26 cellular contexts compared by ENCODE assay signal in genomic region chr2:215951558-215951957, GRCh38.
"Had no signal": no experiment of that assay in that cellular context is flagged by ENCODE, and none has a peak within 500 bp of the region (broad histone marks: within the 10 kb centered on the region; RNA-seq: fewer than 3 reads in every experiment).

No MANE protein-coding gene starts in this region.

- H3K36me3 Mint-ChIP-seq: natural killer cell treated with Interleukin-12 subunit alpha and Interleukin-12 subunit beta and Interleukin-15 and Interleukin-18, amount 100 ng/mL, for 72 hours had no signal

- H3K4me1 Mint-ChIP-seq: stimulated activated naive CD8-positive, alpha-beta T cell treated with anti-CD3 and anti-CD28 coated beads, Interleukin-15, amount 100 ng/mL, for 72 hours had no signal

- H3K4me3 ChIP-seq: left ventricle myocardium inferior, lung, mucosa of descending colon, ovary, prostate gland, sigmoid colon, smooth muscle cell, thyroid gland, transverse colon, upper lobe of left lung, vagina had no signal

- H3K27ac Mint-ChIP-seq: natural killer cell treated with Interleukin-12 subunit alpha and Interleukin-12 subunit beta and Interleukin-15 and Interleukin-18, amount 100 ng/mL, for 72 hours; stimulated activated memory B cell treated with anti-CD40 and anti-IgM and Interleukin-4, amounts not matched to agents 10 μg/mL and 1 μg/mL and 100 μg/mL, for 72 hours had no signal

- H3K36me3 ChIP-seq: left ventricle myocardium inferior, ovary, prostate gland, sigmoid colon, thyroid gland, transverse colon, upper lobe of left lung, vagina had no signal

- H3K4me2 ChIP-seq: smooth muscle cell had no signal

- H3K4me1 ChIP-seq: left ventricle myocardium inferior, prostate gland, sigmoid colon, thyroid gland, transverse colon, upper lobe of left lung, vagina had no signal

- H3K9me3 ChIP-seq: left ventricle myocardium inferior, mucosa of descending colon, ovary, prostate gland, sigmoid colon, thyroid gland, transverse colon, upper lobe of left lung, vagina had no signal

- H3K27me3 Mint-ChIP-seq: naive thymus-derived CD4-positive, alpha-beta T cell; natural killer cell treated with Interleukin-12 subunit alpha and Interleukin-12 subunit beta and Interleukin-15 and Interleukin-18, amount 100 ng/mL, for 72 hours; stimulated activated memory B cell treated with anti-CD40 and anti-IgM and Interleukin-4, amounts not matched to agents 10 μg/mL and 1 μg/mL and 100 μg/mL, for 72 hours; stimulated activated naive CD8-positive, alpha-beta T cell treated with anti-CD3 and anti-CD28 coated beads, Interleukin-15, amount 100 ng/mL, for 72 hours had no signal

- H3K4me3 Mint-ChIP-seq: naive thymus-derived CD4-positive, alpha-beta T cell; natural killer cell treated with Interleukin-12 subunit alpha and Interleukin-12 subunit beta and Interleukin-15 and Interleukin-18, amount 100 ng/mL, for 72 hours; stimulated activated memory B cell treated with anti-CD40 and anti-IgM and Interleukin-4, amounts not matched to agents 10 μg/mL and 1 μg/mL and 100 μg/mL, for 72 hours; stimulated activated naive CD8-positive, alpha-beta T cell treated with anti-CD3 and anti-CD28 coated beads, Interleukin-15, amount 100 ng/mL, for 72 hours had no signal

- DNase-seq: islet precursor cell; left ventricle myocardium inferior; midbrain; mucosa of descending colon; naive thymus-derived CD4-positive, alpha-beta T cell; ovary; posterior cingulate gyrus; retina; right cardiac atrium; sigmoid colon; stimulated activated CD4-positive, alpha-beta T cell treated with anti-CD3 and anti-CD28 coated beads, Interleukin-1b, Interleukin-23, amount 100 ng/mL, for 48 hours; stimulated activated CD4-positive, alpha-beta T cell treated with anti-CD3 and anti-CD28 coated beads, Interleukin-2, amount 100 ng/mL, for 48 hours; stimulated activated CD4-positive, alpha-beta T cell treated with anti-CD3 and anti-CD28 coated beads, Interleukin-4, amount 100 ng/mL, for 4 hours; stimulated activated CD8-positive, alpha-beta memory T cell treated with anti-CD3 and anti-CD28 coated beads, Interleukin-4, amount 100 ng/mL, for 48 hours; stimulated activated naive CD4-positive, alpha-beta T cell treated with Interleukin-2 at 50 U/mL for 16 hours; stimulated activated naive CD8-positive, alpha-beta T cell treated with anti-CD3 and anti-CD28 coated beads, Interleukin-15, amount 100 ng/mL, for 72 hours; substantia nigra; thyroid gland; transverse colon; upper lobe of left lung had no signal

- H3K27ac ChIP-seq: left ventricle myocardium inferior, ovary, prostate gland, sigmoid colon, thyroid gland, transverse colon, upper lobe of left lung, vagina had no signal

- ATAC-seq: mucosa of descending colon; naive thymus-derived CD4-positive, alpha-beta T cell; natural killer cell treated with Interleukin-12 subunit alpha and Interleukin-12 subunit beta and Interleukin-15 and Interleukin-18, amount 100 ng/mL, for 72 hours; right cardiac atrium; stimulated activated memory B cell treated with anti-CD40 and anti-IgM and Interleukin-4, amounts not matched to agents 10 μg/mL and 1 μg/mL and 100 μg/mL, for 72 hours; stimulated activated naive CD8-positive, alpha-beta T cell treated with anti-CD3 and anti-CD28 coated beads, Interleukin-15, amount 100 ng/mL, for 72 hours had no signal

- H3K27me3 ChIP-seq: ovary, sigmoid colon, thyroid gland, transverse colon, upper lobe of left lung, vagina had no signal

- H3K9me3 Mint-ChIP-seq: naive thymus-derived CD4-positive, alpha-beta T cell; natural killer cell treated with Interleukin-12 subunit alpha and Interleukin-12 subunit beta and Interleukin-15 and Interleukin-18, amount 100 ng/mL, for 72 hours; stimulated activated memory B cell treated with anti-CD40 and anti-IgM and Interleukin-4, amounts not matched to agents 10 μg/mL and 1 μg/mL and 100 μg/mL, for 72 hours; stimulated activated naive CD8-positive, alpha-beta T cell treated with anti-CD3 and anti-CD28 coated beads, Interleukin-15, amount 100 ng/mL, for 72 hours had no signal
